10 cellular contexts compared by ENCODE assay signal in genomic region chr7:76356115-76356514, GRCh38. TPM values are rescaled to one million over a fixed set of nuclear protein-coding genes. Genes with fewer than 3 reads are reported as not detected.
A peak's percentile ranks its signal among the peaks of the same experiment; 100 is the strongest.
DNase-seq lines count a peak whose midpoint lies in the region; ATAC-seq, FAIRE-seq and TF ChIP-seq lines count a peak whose summit lies in the region.
"Had no signal": no experiment of that assay in that cellular context is flagged by ENCODE, and none has a peak within 500 bp of the region (broad histone marks: within the 10 kb centered on the region; RNA-seq: fewer than 3 reads in every experiment).

No MANE protein-coding gene starts in this region.

- 87 to 90% methylated on average over 4 of the region's 4 CpGs for WGBS in sigmoid colon, 2 donors

- no TSS peak for BruUV-seq in endothelial cell of umbilical vein (replicated peaks; lab: Mats Ljungman, UMichigan)

- H3K36me3 ChIP-seq in endothelial cell of umbilical vein (ENCODE audit: control insufficient read depth in 2 of 2, extremely low read depth in 1 of 2, insufficient read depth in 2 of 2, low read length in 2 of 2) (peaks cover 0 to 5% of the 10 kb centered on the region in 2 experiments), sigmoid colon (peaks cover 0 to 9% (median 0%) of the 10 kb centered on the region in 4 donors)

- CTCF ChIA-PET in activated naive CD4-positive, alpha-beta T cell treated with anti-CD3 and anti-CD28 coated beads for 36 hours (lab: Charles Lee) = interaction anchor here (0.6 kb wide), 1 partner anchor 439 kb away, joined by 3 read pairs; no protein-coding TSS in a partner anchor
- CTCF ChIA-PET in endothelial cell of umbilical vein (lab: Charles Lee) = interaction anchor here (1.4 kb wide), 1 partner anchor 38 kb away, joined by 3 read pairs; no protein-coding TSS in a partner anchor

- no peak for ATAC-seq in HG03108 (IDR thresholded peaks at IDR 0.05; ENCODE audit: unreplicated experiment)
- no peak for ATAC-seq in GM21723 (IDR thresholded peaks at IDR 0.05; ENCODE audit: unreplicated experiment)

- no peak overlapping the region for H3K27ac Mint-ChIP-seq in activated naive CD4-positive, alpha-beta T cell treated with anti-CD3 and anti-CD28 coated beads for 36 hours

- no peaks in the 10 kb centered on the region for H3K9me3 ChIP-seq in endothelial cell of umbilical vein (replicated peaks; ENCODE audit: control insufficient read depth, insufficient read depth, low read length)
- no peaks in the 10 kb centered on the region for H3K9me3 ChIP-seq in sigmoid colon

- peaks cover 44% of the 10 kb centered on the region for H3K36me3 Mint-ChIP-seq in activated naive CD4-positive, alpha-beta T cell treated with anti-CD3 and anti-CD28 coated beads for 36 hours (ENCODE audit: low read depth)

- H3K9ac ChIP-seq in endothelial cell of umbilical vein (replicated peaks; ENCODE audit: extremely low read depth, insufficient read depth, low read length) = no peak overlapping the region

- H3K9me3 Mint-ChIP-seq in activated naive CD4-positive, alpha-beta T cell treated with anti-CD3 and anti-CD28 coated beads for 36 hours = no peaks in the 10 kb centered on the region

- H3K27me3 ChIP-seq in endothelial cell of umbilical vein (ENCODE audit: control insufficient read depth in 2 of 2, insufficient read depth in 2 of 2, low read length in 2 of 2) = no peaks in the 10 kb centered on the region
- no peaks in the 10 kb centered on the region for H3K27me3 ChIP-seq in sigmoid colon

- H3K4me2 ChIP-seq in endothelial cell of umbilical vein (ENCODE audit: insufficient read depth, low read length) = peak overlapping the region; percentile 96

- no peaks in the 10 kb centered on the region for H3K9me1 ChIP-seq in endothelial cell of umbilical vein (replicated peaks; ENCODE audit: control insufficient read depth, extremely low read depth, insufficient read depth, low read length)

- TF ChIP-seq POLR2A in endothelial cell of umbilical vein (IDR thresholded peaks at IDR 0.05; ENCODE audit: low read depth, low read length) = no peak
- no peak for TF ChIP-seq POLR2A in sigmoid colon (IDR thresholded peaks at IDR 0.05)

- H3K27ac ChIP-seq in endothelial cell of umbilical vein (ENCODE audit: insufficient read depth, low read depth, low read length) (no peak overlapping the region), sigmoid colon (peak overlapping the region in 3 of 4 donors; percentile 26 to 99 (median 97))

- FAIRE-seq in endothelial cell of umbilical vein (lab: Jason Lieb, UNC) = no peak

- H3K4me1 ChIP-seq in endothelial cell of umbilical vein (ENCODE audit: control insufficient read depth, extremely low read depth, insufficient read depth, low read length) = peaks cover 27% of the 10 kb centered on the region
- peaks cover 4 to 68% (median 59%) of the 10 kb centered on the region in 4 donors for H3K4me1 ChIP-seq in sigmoid colon

- peak overlapping the region in 1 of 3 experiments; percentile 100 for H3K4me3 ChIP-seq in endothelial cell of umbilical vein (replicated peaks in 1 of 3; ENCODE audit: insufficient read depth in 1 of 3, low read depth in 1 of 3, low read length in 3 of 3)
- H3K4me3 ChIP-seq in sigmoid colon = no peak overlapping the region

- TF ChIP-seq CTCF in endothelial cell of umbilical vein (IDR thresholded peaks at IDR 0.05; ENCODE audit: extremely low read depth in 1 of 2, insufficient read depth in 1 of 2, low read depth in 1 of 2, low read length in 2 of 2) (no peak), sigmoid colon (IDR thresholded peaks at IDR 0.05) (no peak)

- intact Hi-C loops in activated naive CD4-positive, alpha-beta T cell treated with anti-CD3 and anti-CD28 coated beads for 36 hours (cut with micrococcal nuclease) = loop anchor here (5.0 kb wide), 6 partner anchors 94 to 1181 kb away; partner anchors contain the start of genes MDH2, PTPN12, RHBDD2 and STYXL1
- intact Hi-C loops in endothelial cell of umbilical vein (cut with micrococcal nuclease) = no loop called here
- intact Hi-C loops in sigmoid colon (cut with DNase I) = loop anchor here (5.0 kb wide), 1 partner anchor 179 kb away; no protein-coding TSS in a partner anchor

- DNase-seq in activated naive CD4-positive, alpha-beta T cell treated with anti-CD3 and anti-CD28 coated beads for 36 hours = no peak
- no peak for DNase-seq in activated naive CD4-positive, alpha-beta T cell treated with Interleukin-2 at 50 U/mL for 16 hours
- DNase-seq in RKO (ENCODE audit: low spot score) (peak; percentile 22), endothelial cell of umbilical vein (ENCODE audit: low read depth, low spot score) (no peak), sigmoid colon (no peak), NCI-H1048 (lab: John Stamatoyannopoulos, UW) (no peak)
- DNase-seq: NK-92 treated with Interleukin-12 subunit alpha and Interleukin-12 subunit beta, amount 100 ng/mL, for 24 hours; T-helper 1 cell had no signal

- H3K27me3 Mint-ChIP-seq in activated naive CD4-positive, alpha-beta T cell treated with anti-CD3 and anti-CD28 coated beads for 36 hours (ENCODE audit: low read depth) = no peaks in the 10 kb centered on the region

- H3K4me1 Mint-ChIP-seq in activated naive CD4-positive, alpha-beta T cell treated with anti-CD3 and anti-CD28 coated beads for 36 hours (ENCODE audit: low read depth) = peaks cover 62% of the 10 kb centered on the region

- peak overlapping the region; percentile 4 for H3K4me3 Mint-ChIP-seq in activated naive CD4-positive, alpha-beta T cell treated with anti-CD3 and anti-CD28 coated beads for 36 hours

- peaks cover 76% of the 10 kb centered on the region for H3K79me2 ChIP-seq in endothelial cell of umbilical vein (ENCODE audit: control insufficient read depth, insufficient read depth, low read length)

- TF ChIP-seq EP300 in sigmoid colon (IDR thresholded peaks at IDR 0.05) = no peak

- H4K20me1 ChIP-seq in endothelial cell of umbilical vein (replicated peaks; ENCODE audit: control insufficient read depth, extremely low read depth, insufficient read depth, low read length) = peaks cover 29% of the 10 kb centered on the region

- H2AFZ ChIP-seq in endothelial cell of umbilical vein (ENCODE audit: low read depth, low read length) = no peak overlapping the region

- POLR2A ChIA-PET in endothelial cell of umbilical vein (lab: Charles Lee) = no interaction called here

- dilution Hi-C loops in endothelial cell of umbilical vein (cut with MboI; ENCODE audit: extremely low pct_ligation_motif_present, low sequenced_read_pairs) = no loop called here

TF ChIP-seq in endothelial cell of umbilical vein, 7 proteins besides CTCF, POLR2A, EP300 and RAD21 (continues in another document):
- no peak for TF ChIP-seq JUN (IDR thresholded peaks at IDR 0.05; ENCODE audit: borderline replicate concordance, insufficient read depth, insufficient read length, low read depth)
- TF ChIP-seq FOS (IDR thresholded peaks at IDR 0.05; ENCODE audit: borderline replicate concordance, insufficient read depth, low read length) = no peak
- TF ChIP-seq GATA2 (IDR thresholded peaks at IDR 0.05; ENCODE audit: insufficient read depth, insufficient read length, low read depth, low read length) = no peak
- TF ChIP-seq EZH2 (IDR thresholded peaks at IDR 0.05; ENCODE audit: borderline replicate concordance, low read depth, low read length, severe bottlenecking) = no peak
- no peak for TF ChIP-seq MYC (IDR thresholded peaks at IDR 0.05; ENCODE audit: low read depth, low read length)
- TF ChIP-seq MAX (IDR thresholded peaks at IDR 0.05; ENCODE audit: insufficient read depth, insufficient read length) = no peak

RNA-seq across cellular contexts. Expression of gene YWHAG, which starts 2.7 kb away (rescaled TPM):
- 10 to 100 TPM; 95.3 to 96.9 TPM for total RNA-seq in activated naive CD4-positive, alpha-beta T cell treated with anti-CD3 and anti-CD28 coated beads for 36 hours
- total RNA-seq in endothelial cell of umbilical vein = 199 and 205 TPM in 2 replicates
- 41.3 and 55.6 TPM in 2 replicates for polyA plus RNA-seq in endothelial cell of umbilical vein
- polyA plus RNA-seq in endothelial cell of umbilical vein (2011; cell fraction: cytosol; rRNA removed) = 62.4 and 66.2 TPM in 2 replicates
- polyA plus RNA-seq in endothelial cell of umbilical vein (2011; cell fraction: nucleus; rRNA removed) = 38.7 and 46.1 TPM in 2 replicates
- 145 and 187 TPM in 2 replicates for polyA plus RNA-seq in endothelial cell of umbilical vein (2012)
- 94.8 and 112 TPM in 2 replicates for polyA minus RNA-seq in endothelial cell of umbilical vein
- polyA minus RNA-seq in endothelial cell of umbilical vein (2011; cell fraction: cytosol; rRNA and poly(A)+ RNA removed) = 82.6 TPM
- polyA minus RNA-seq in endothelial cell of umbilical vein (2011; cell fraction: nucleus; rRNA and poly(A)+ RNA removed) = 34.6 and 36.4 TPM in 2 replicates
- 10 to 100 TPM; 42.5 to 59.0 (median 52.3) TPM for total RNA-seq in sigmoid colon
- 10 to 100 TPM; 45.6 to 64.0 (median 62.4) TPM for polyA plus RNA-seq in sigmoid colon

RNA-seq across cellular contexts. Expression of gene SSC4D, which starts 53.4 kb away (rescaled TPM):
- under 1 TPM; 0.57 to 0.62 TPM for total RNA-seq in activated naive CD4-positive, alpha-beta T cell treated with anti-CD3 and anti-CD28 coated beads for 36 hours
- total RNA-seq in endothelial cell of umbilical vein = 0.39 and 0.46 TPM in 2 replicates
- polyA plus RNA-seq in endothelial cell of umbilical vein = 0.88 and 1.1 TPM in 2 replicates
- 0.59 TPM in 2 replicates for polyA plus RNA-seq in endothelial cell of umbilical vein (2011; cell fraction: cytosol; rRNA removed)
- polyA plus RNA-seq in endothelial cell of umbilical vein (2011; cell fraction: nucleus; rRNA removed) = 0.26 and 0.38 TPM in 2 replicates
- polyA plus RNA-seq in endothelial cell of umbilical vein (2012) = 0.37 and 0.68 TPM in 2 replicates
- polyA minus RNA-seq in endothelial cell of umbilical vein = 0.30 and 0.53 TPM in 2 replicates
- 1.7 TPM for polyA minus RNA-seq in endothelial cell of umbilical vein (2011; cell fraction: cytosol; rRNA and poly(A)+ RNA removed)
- not detected in 2 replicates for polyA minus RNA-seq in endothelial cell of umbilical vein (2011; cell fraction: nucleus; rRNA and poly(A)+ RNA removed)
- total RNA-seq in sigmoid colon = 1 to 10 TPM in 1 of 4 donors, under 1 TPM in 1, not detected in 2; 0.71 to 3.6 TPM
- 1 to 10 TPM in 1 of 3 donors, under 1 TPM in 1, not detected in 1; 0.47 to 1.2 TPM for polyA plus RNA-seq in sigmoid colon

RNA-seq across cellular contexts. Expression of gene HSPB1, which starts 53.6 kb away (rescaled TPM):
- total RNA-seq in activated naive CD4-positive, alpha-beta T cell treated with anti-CD3 and anti-CD28 coated beads for 36 hours = 100 to 1,000 TPM; 106 to 115 TPM
- total RNA-seq in endothelial cell of umbilical vein = 1,711 and 1,748 TPM in 2 replicates
- 3,130 and 5,305 TPM in 2 replicates for polyA plus RNA-seq in endothelial cell of umbilical vein
- 1,445 and 1,938 TPM in 2 replicates for polyA plus RNA-seq in endothelial cell of umbilical vein (2011; cell fraction: cytosol; rRNA removed)
- polyA plus RNA-seq in endothelial cell of umbilical vein (2011; cell fraction: nucleus; rRNA removed) = 390 and 520 TPM in 2 replicates
- 685 and 1,218 TPM in 2 replicates for polyA plus RNA-seq in endothelial cell of umbilical vein (2012)
- polyA minus RNA-seq in endothelial cell of umbilical vein = 292 and 359 TPM in 2 replicates
- polyA minus RNA-seq in endothelial cell of umbilical vein (2011; cell fraction: cytosol; rRNA and poly(A)+ RNA removed) = 138 TPM
- polyA minus RNA-seq in endothelial cell of umbilical vein (2011; cell fraction: nucleus; rRNA and poly(A)+ RNA removed) = 63.3 and 204 TPM in 2 replicates
- total RNA-seq in sigmoid colon = 1,000 to 10,000 TPM in 3 of 4 donors, 100 to 1,000 TPM in 1; 929 to 2,528 (median 1,357) TPM
- polyA plus RNA-seq in sigmoid colon = 100 to 1,000 TPM; 202 to 340 (median 208) TPM

Comparison
In these comparisons a context has a peak if more than half of its experiments do, and no peak if none do; other contexts are left out.
1. RNA of gene HSPB1, which starts 53.6 kb away (total RNA-seq): 1,711 to 1,748 TPM in endothelial cell of umbilical vein and 929 to 2,528 TPM in sigmoid colon; 106 to 115 TPM in activated naive CD4-positive, alpha-beta T cell treated with anti-CD3 and anti-CD28 coated beads for 36 hours; every median in the first group is over 4 times any median in the second.